ENCODE assay signal across 8 cellular contexts in genomic region chr16:17468611-17469010, GRCh38. TPM values are rescaled to one million over a fixed set of nuclear protein-coding genes. Genes with fewer than 3 reads are reported as not detected.
A peak's percentile ranks its signal among the peaks of the same experiment; 100 is the strongest.
DNase-seq lines count a peak whose midpoint lies in the region; ATAC-seq and TF ChIP-seq lines count a peak whose summit lies in the region.

No MANE protein-coding gene starts in this region.

- POLR2A ChIA-PET in AG04449 (lab: Yijun Ruan, JAX) = interaction anchor here (0.8 to 1.6 kb wide), 6 partner anchors 30 to 335 kb away, joined by 3 to 5 read pairs (median 3); no protein-coding TSS in a partner anchor

- no peak for TF ChIP-seq CTCF in AG04449 (IDR thresholded peaks at IDR 0.05; ENCODE audit: insufficient read depth, low read length, missing control alignments)
- TF ChIP-seq CTCF in HFFc6 (IDR thresholded peaks at IDR 0.05) = no peak
- no peak for TF ChIP-seq CTCF in nephron (IDR thresholded peaks at IDR 0.05; ENCODE audit: unreplicated experiment in 3 of 3)

- H3K4me1 Mint-ChIP-seq in HFFc6 (ENCODE audit: low read depth) = peaks cover 57% of the 10 kb centered on the region
- H3K4me1 Mint-ChIP-seq in nephron = peaks cover 34% of the 10 kb centered on the region

- no peaks in the 10 kb centered on the region for H3K9me3 Mint-ChIP-seq in HFFc6
- H3K9me3 Mint-ChIP-seq in nephron = no peaks in the 10 kb centered on the region

- H3K27ac ChIP-seq in cingulate gyrus (ENCODE audit: low read depth, low read length) = peak overlapping the region; percentile 29

- H3K4me3 ChIP-seq in AG04449 (ENCODE audit: low read depth, low read length) = peak overlapping the region; percentile 84

- CTCF ChIA-PET in AG04449 (lab: Yijun Ruan, JAX) = interaction anchor here (0.6 to 8.8 kb wide), 28 partner anchors 13 to 607 kb away, joined by 3 to 76 read pairs (median 4); no protein-coding TSS in a partner anchor

- peaks cover 1% of the 10 kb centered on the region; the same call in 1 of the 2 replicates for H3K27me3 Mint-ChIP-seq in HFFc6 (ENCODE audit: insufficient read depth)
- peaks cover 22% of the 10 kb centered on the region for H3K27me3 Mint-ChIP-seq in nephron (ENCODE audit: low read depth)

- H3K4me3 Mint-ChIP-seq in HFFc6 (peak overlapping the region; percentile 90), nephron (peak overlapping the region; percentile 89 to 91 (median 89))

- ATAC-seq in GM18909 (IDR thresholded peaks at IDR 0.05; ENCODE audit: poor library complexity, unreplicated experiment) = no peak

- H3K36me3 Mint-ChIP-seq in HFFc6 (ENCODE audit: low read depth) (peaks cover 5% of the 10 kb centered on the region), nephron (ENCODE audit: low read depth) (no peaks in the 10 kb centered on the region)

- peak overlapping the region; percentile 75 for H3K27ac Mint-ChIP-seq in HFFc6
- no peak overlapping the region for H3K27ac Mint-ChIP-seq in nephron

- intact Hi-C loops in head of caudate nucleus (cut with DNase I) = loop anchor here (5.0 kb wide), 3 partner anchors 51 to 276 kb away; no protein-coding TSS in a partner anchor

- DNase-seq in AG04449 (ENCODE audit: low read depth, low spot score) (no peak), HFFc6 (no peak), head of caudate nucleus (no peak), Kasumi-1 (lab: John Stamatoyannopoulos, UW) (no peak), NCI-H2107 treated with DMSO at 0.1 percent for 48 hours (lab: John Stamatoyannopoulos, UW; ENCODE audit: unreplicated experiment) (no peak)

RNA-seq across cellular contexts. Expression of gene XYLT1, which starts 2.1 kb away (rescaled TPM):
- total RNA-seq in HFFc6 (2021; fragmentation: NEBNext Ultra II Directional; extraction: Animal tissue kit (Norgen Biotek cat#: 25700)) = 10 to 100 TPM; 22.0 to 51.1 (median 27.5) TPM
